In the genomic region with DNA sequence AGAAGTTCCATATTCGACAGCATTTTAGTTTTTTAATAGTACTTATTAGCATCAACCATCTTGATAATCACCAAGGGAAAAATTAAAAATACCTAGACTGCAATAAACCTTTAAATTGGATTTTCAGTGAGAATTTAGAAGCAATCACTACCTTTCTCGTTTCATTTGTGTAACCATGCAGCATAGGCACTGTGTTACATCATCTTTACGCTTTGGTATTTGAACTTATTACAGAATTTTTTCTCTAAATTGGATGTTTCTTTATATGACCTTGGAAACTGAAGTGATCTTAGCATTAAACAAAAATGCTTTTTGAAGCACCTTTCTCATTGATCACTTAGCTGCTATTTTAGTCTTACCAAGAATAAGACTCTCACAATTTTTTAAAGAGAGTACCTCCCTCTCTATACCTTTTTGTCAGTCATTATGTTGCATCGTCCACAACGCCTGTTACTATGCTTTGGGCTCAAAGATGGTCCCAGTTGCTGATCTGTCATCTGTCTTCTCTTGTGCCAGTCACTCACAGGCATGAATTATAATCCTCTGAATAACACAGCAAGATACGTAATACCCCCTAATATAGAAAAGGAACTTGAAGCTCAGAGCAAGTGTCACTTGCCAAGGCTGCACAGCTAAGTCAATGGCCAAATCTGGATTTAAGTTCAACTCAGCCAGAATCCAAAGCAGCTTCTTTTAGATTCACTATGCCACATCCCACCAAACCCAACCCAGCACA, we compare ENCODE assay signal across 22 cellular contexts. TPM values are rescaled to one million over a fixed set of nuclear protein-coding genes. Genes with fewer than 3 reads are reported as not detected.
A peak's percentile ranks its signal among the peaks of the same experiment; 100 is the strongest.
DNase-seq lines count a peak whose midpoint lies in the region; ATAC-seq and TF ChIP-seq lines count a peak whose summit lies in the region.
"Had no signal": no experiment of that assay in that cellular context is flagged by ENCODE, and none has a peak within 500 bp of the region (broad histone marks: within the 10 kb centered on the region; RNA-seq: fewer than 3 reads in every experiment).

No MANE protein-coding gene starts in this region.

- CTCF ChIA-PET in activated CD4-positive, alpha-beta T cell treated with anti-CD3 and anti-CD28 coated beads for 36 hours (lab: Charles Lee), result interaction anchor here (0.6 to 1.9 kb wide), 8 partner anchors 9 to 259 kb away, joined by 3 to 4 read pairs (median 3); a partner anchor contains a TSS
- CTCF ChIA-PET in activated CD8-positive, alpha-beta T cell treated with anti-CD3 and anti-CD28 coated beads for 36 hours (lab: Charles Lee), result interaction anchor here (1.0 to 3.3 kb wide), 5 partner anchors 12 to 106 kb away, joined by 3 to 25 read pairs (median 4); no protein-coding TSS in a partner anchor

- ATAC-seq in activated CD4-positive, alpha-beta T cell treated with anti-CD3 and anti-CD28 coated beads for 36 hours, result no peak
- ATAC-seq in activated CD8-positive, alpha-beta T cell treated with anti-CD3 and anti-CD28 coated beads for 36 hours, result no peak
- peak; percentile 65 to 67 for ATAC-seq in gastrocnemius medialis
- ATAC-seq in HG02870 (IDR thresholded peaks at IDR 0.05; ENCODE audit: unreplicated experiment), result no peak
- no peak for ATAC-seq in HG03135 (IDR thresholded peaks at IDR 0.05; ENCODE audit: unreplicated experiment)
- ATAC-seq: activated T-cell treated with anti-CD3 and anti-CD28 coated beads, Interleukin-2, amount 50 U/mL, for 4 hours; stimulated activated memory B cell treated with anti-CD40 and anti-IgM and Interleukin-4, amounts not matched to agents 10 μg/mL and 1 μg/mL and 100 μg/mL, for 72 hours had no signal

- peaks cover 34% of the 10 kb centered on the region for H3K36me3 Mint-ChIP-seq in activated CD4-positive, alpha-beta T cell treated with anti-CD3 and anti-CD28 coated beads for 36 hours (ENCODE audit: low read depth)
- H3K36me3 Mint-ChIP-seq in activated CD8-positive, alpha-beta T cell treated with anti-CD3 and anti-CD28 coated beads for 36 hours (ENCODE audit: low read depth), result peaks cover 30% of the 10 kb centered on the region

- H3K27ac ChIP-seq in left ventricle myocardium inferior (replicated peaks) (peak overlapping the region; percentile 59), gastrocnemius medialis (peak overlapping the region; percentile 94 to 99 (median 98)), coronary artery (peak overlapping the region in 1 of 2 donors; percentile 9)

- H3K36me3 ChIP-seq in left ventricle myocardium inferior, result peaks cover 54% of the 10 kb centered on the region
- H3K36me3 ChIP-seq in gastrocnemius medialis, result peaks cover 0 to 32% of the 10 kb centered on the region in 2 donors

- H3K4me3 Mint-ChIP-seq in activated CD4-positive, alpha-beta T cell treated with anti-CD3 and anti-CD28 coated beads for 36 hours, result no peak overlapping the region
- H3K4me3 Mint-ChIP-seq in activated CD8-positive, alpha-beta T cell treated with anti-CD3 and anti-CD28 coated beads for 36 hours, result no peak overlapping the region
- H3K4me3 Mint-ChIP-seq: activated CD4-positive, alpha-beta T cell treated with anti-CD3 and anti-CD28 coated beads, Interleukin-2, amount 10 ng/mL, durations not matched to agents 7 days and 5 days; activated T-cell treated with anti-CD3 and anti-CD28 coated beads, Interleukin-2, amount 50 U/mL, for 4 hours; neural crest cell; stimulated activated memory B cell treated with anti-CD40 and anti-IgM and Interleukin-4, amounts not matched to agents 10 μg/mL and 1 μg/mL and 100 μg/mL, for 72 hours had no signal

- H3K27me3 Mint-ChIP-seq in activated CD4-positive, alpha-beta T cell treated with anti-CD3 and anti-CD28 coated beads for 36 hours, result no peaks in the 10 kb centered on the region
- no peaks in the 10 kb centered on the region for H3K27me3 Mint-ChIP-seq in activated CD8-positive, alpha-beta T cell treated with anti-CD3 and anti-CD28 coated beads for 36 hours
- H3K27me3 Mint-ChIP-seq: activated CD4-positive, alpha-beta T cell treated with anti-CD3 and anti-CD28 coated beads, Interleukin-2, amount 10 ng/mL, durations not matched to agents 7 days and 5 days; stimulated activated memory B cell treated with anti-CD40 and anti-IgM and Interleukin-4, amounts not matched to agents 10 μg/mL and 1 μg/mL and 100 μg/mL, for 72 hours had no signal

- in situ Hi-C loops in gastrocnemius medialis (cut with MboI; ENCODE audit: low sequenced_read_pairs in 4 of 4), result loop anchor here in 2 of 4 donors (10.0 to 25.0 kb wide), 2 partner anchors 79 to 373 kb away; a partner anchor contains a TSS

- no peaks in the 10 kb centered on the region for H3K9me3 ChIP-seq in left ventricle myocardium inferior (replicated peaks)
- no peaks in the 10 kb centered on the region for H3K9me3 ChIP-seq in gastrocnemius medialis

- H3K4me3 ChIP-seq in left ventricle myocardium inferior, result no peak overlapping the region
- no peak overlapping the region for H3K4me3 ChIP-seq in gastrocnemius medialis
- no peak overlapping the region for H3K4me3 ChIP-seq in coronary artery

- TF ChIP-seq CTCF in activated CD8-positive, alpha-beta T cell treated with anti-CD3 and anti-CD28 coated beads for 36 hours (IDR thresholded peaks at IDR 0.05), result no peak
- TF ChIP-seq CTCF in left ventricle myocardium inferior (IDR thresholded peaks at IDR 0.05; ENCODE audit: borderline replicate concordance) (no peak), gastrocnemius medialis (IDR thresholded peaks at IDR 0.05 in 4 of 5, conservative IDR thresholded peaks at IDR 0.05 in 1 of 5) (no peak), coronary artery (IDR thresholded peaks at IDR 0.05) (no peak)

- H3K27ac Mint-ChIP-seq in activated CD4-positive, alpha-beta T cell treated with anti-CD3 and anti-CD28 coated beads for 36 hours, result peak overlapping the region; percentile 62
- peak overlapping the region; percentile 11 for H3K27ac Mint-ChIP-seq in activated CD8-positive, alpha-beta T cell treated with anti-CD3 and anti-CD28 coated beads for 36 hours
- H3K27ac Mint-ChIP-seq: activated CD4-positive, alpha-beta T cell treated with anti-CD3 and anti-CD28 coated beads, Interleukin-2, amount 10 ng/mL, durations not matched to agents 7 days and 5 days; stimulated activated memory B cell treated with anti-CD40 and anti-IgM and Interleukin-4, amounts not matched to agents 10 μg/mL and 1 μg/mL and 100 μg/mL, for 72 hours had no signal

- H3K4me1 Mint-ChIP-seq in activated CD4-positive, alpha-beta T cell treated with anti-CD3 and anti-CD28 coated beads for 36 hours, result peaks cover 13% of the 10 kb centered on the region
- peaks cover 6% of the 10 kb centered on the region for H3K4me1 Mint-ChIP-seq in activated CD8-positive, alpha-beta T cell treated with anti-CD3 and anti-CD28 coated beads for 36 hours (ENCODE audit: low read depth)

- H3K4me1 ChIP-seq in left ventricle myocardium inferior, result peaks cover 16% of the 10 kb centered on the region
- peaks cover 58% of the 10 kb centered on the region in 2 donors for H3K4me1 ChIP-seq in gastrocnemius medialis

- no peaks in the 10 kb centered on the region for H3K27me3 ChIP-seq in left ventricle myocardium inferior (ENCODE audit: low read depth)
- H3K27me3 ChIP-seq in gastrocnemius medialis, result no peaks in the 10 kb centered on the region

- POLR2A ChIA-PET in activated CD4-positive, alpha-beta T cell treated with anti-CD3 and anti-CD28 coated beads for 36 hours (lab: Charles Lee), result no interaction called here
- POLR2A ChIA-PET in activated CD8-positive, alpha-beta T cell treated with anti-CD3 and anti-CD28 coated beads for 36 hours (lab: Charles Lee), result interaction anchor here (1.2 to 1.5 kb wide), 2 partner anchors 9 to 40 kb away, joined by 3 to 5 read pairs; no protein-coding TSS in a partner anchor

- DNase-seq in activated CD4-positive, alpha-beta T cell treated with anti-CD3 and anti-CD28 coated beads for 36 hours, result no peak
- no peak for DNase-seq in activated CD4-positive, alpha-beta T cell treated with anti-CD3 and anti-CD28 coated beads for 4 hours
- DNase-seq in activated CD8-positive, alpha-beta T cell treated with anti-CD3 and anti-CD28 coated beads for 36 hours, result no peak
- DNase-seq in left ventricle myocardium inferior (no peak), gastrocnemius medialis (peak; percentile 33 to 53), coronary artery (ENCODE audit: low spot score) (no peak)
- DNase-seq: activated CD4-positive, alpha-beta T cell treated with anti-CD3 and anti-CD28 coated beads, Interleukin-2, amount 10 ng/mL, durations not matched to agents 7 days and 5 days; activated T-cell treated with anti-CD3 and anti-CD28 coated beads, Interleukin-2, amount 50 U/mL, for 4 hours; C1 segment of cervical spinal cord; DMS 273 treated with DMSO at 0.1 percent for 48 hours; GOT3; Kasumi-1; kidney; mesenchymal stem cell; NCI-H1092 treated with DMSO at 0.1 percent for 48 hours; NCI-H2081; NCI-H510A; trophoblast cell had no signal

- no peaks in the 10 kb centered on the region for H3K9me3 Mint-ChIP-seq in activated CD4-positive, alpha-beta T cell treated with anti-CD3 and anti-CD28 coated beads for 36 hours (ENCODE audit: low read depth)
- no peaks in the 10 kb centered on the region for H3K9me3 Mint-ChIP-seq in activated CD8-positive, alpha-beta T cell treated with anti-CD3 and anti-CD28 coated beads for 36 hours
- H3K9me3 Mint-ChIP-seq: activated CD4-positive, alpha-beta T cell treated with anti-CD3 and anti-CD28 coated beads, Interleukin-2, amount 10 ng/mL, durations not matched to agents 7 days and 5 days; activated T-cell treated with anti-CD3 and anti-CD28 coated beads, Interleukin-2, amount 50 U/mL, for 4 hours; neural crest cell; stimulated activated memory B cell treated with anti-CD40 and anti-IgM and Interleukin-4, amounts not matched to agents 10 μg/mL and 1 μg/mL and 100 μg/mL, for 72 hours had no signal

- intact Hi-C loops in activated CD4-positive, alpha-beta T cell treated with anti-CD3 and anti-CD28 coated beads for 36 hours (cut with DNase I, micrococcal nuclease), result no loop called here
- intact Hi-C loops in activated CD8-positive, alpha-beta T cell treated with anti-CD3 and anti-CD28 coated beads for 36 hours (cut with micrococcal nuclease), result no loop called here
- intact Hi-C loops in left ventricle myocardium inferior (cut with micrococcal nuclease) (no loop called here), gastrocnemius medialis (cut with DNase I; ENCODE audit: low total_unique reads) (no loop called here)

- TF ChIP-seq POLR2A in gastrocnemius medialis (IDR thresholded peaks at IDR 0.05), result peak; percentile 43 to 67

RNA-seq across cellular contexts. Expression of a gene that starts 19.6 kb away (rescaled TPM):
- total RNA-seq in activated CD4-positive, alpha-beta T cell treated with anti-CD3 and anti-CD28 coated beads for 36 hours, result 10 to 100 TPM; 67.8 to 68.9 TPM
- total RNA-seq in activated CD8-positive, alpha-beta T cell treated with anti-CD3 and anti-CD28 coated beads for 36 hours, result 10 to 100 TPM; 61.6 to 66.2 TPM
- total RNA-seq in left ventricle myocardium inferior, result 37.0 TPM
- 10 to 100 TPM; 26.1 to 31.1 (median 29.6) TPM for total RNA-seq in gastrocnemius medialis

RNA-seq across cellular contexts. Expression of a gene that starts 19.9 kb away (rescaled TPM):
- total RNA-seq in activated CD4-positive, alpha-beta T cell treated with anti-CD3 and anti-CD28 coated beads for 36 hours, result 100 to 1,000 TPM in 1 of 2 experiments, 10 to 100 TPM in 1; 90.2 to 123 TPM
- 100 to 1,000 TPM in 1 of 2 experiments, 10 to 100 TPM in 1; 94.6 to 101 TPM for total RNA-seq in activated CD8-positive, alpha-beta T cell treated with anti-CD3 and anti-CD28 coated beads for 36 hours
- total RNA-seq in left ventricle myocardium inferior (256 TPM), gastrocnemius medialis (100 to 1,000 TPM in 2 of 4 donors, 10 to 100 TPM in 2; 70.9 to 168 (median 105) TPM)

RNA-seq across cellular contexts. Expression of a gene that starts 38.0 kb away (rescaled TPM):
- 1,000 to 10,000 TPM in 1 of 2 experiments, 100 to 1,000 TPM in 1; 750 to 1,039 TPM for total RNA-seq in activated CD4-positive, alpha-beta T cell treated with anti-CD3 and anti-CD28 coated beads for 36 hours
- total RNA-seq in activated CD8-positive, alpha-beta T cell treated with anti-CD3 and anti-CD28 coated beads for 36 hours, result 1,000 to 10,000 TPM; 1,071 to 1,096 TPM
- total RNA-seq in left ventricle myocardium inferior, result 66.3 TPM
- 100 to 1,000 TPM; 296 to 667 (median 319) TPM for total RNA-seq in gastrocnemius medialis

Comparison
In these comparisons a context has a peak if more than half of its experiments do, and no peak if none do; other contexts are left out.
1. ATAC-seq: peak in gastrocnemius medialis (2 of 2); none in activated CD4-positive, alpha-beta T cell treated with anti-CD3 and anti-CD28 coated beads for 36 hours (single experiment), activated CD8-positive, alpha-beta T cell treated with anti-CD3 and anti-CD28 coated beads for 36 hours (single experiment), HG02870 (single experiment) and HG03135 (single experiment).
2. DNase-seq: peak in gastrocnemius medialis (2 of 2); none in activated CD4-positive, alpha-beta T cell treated with anti-CD3 and anti-CD28 coated beads for 36 hours (single experiment), activated CD4-positive, alpha-beta T cell treated with anti-CD3 and anti-CD28 coated beads for 4 hours (0 of 2), activated CD8-positive, alpha-beta T cell treated with anti-CD3 and anti-CD28 coated beads for 36 hours (single experiment), left ventricle myocardium inferior (single experiment) and coronary artery (single experiment).